ENCODE assay signal across 12 cellular contexts in the genomic region with DNA sequence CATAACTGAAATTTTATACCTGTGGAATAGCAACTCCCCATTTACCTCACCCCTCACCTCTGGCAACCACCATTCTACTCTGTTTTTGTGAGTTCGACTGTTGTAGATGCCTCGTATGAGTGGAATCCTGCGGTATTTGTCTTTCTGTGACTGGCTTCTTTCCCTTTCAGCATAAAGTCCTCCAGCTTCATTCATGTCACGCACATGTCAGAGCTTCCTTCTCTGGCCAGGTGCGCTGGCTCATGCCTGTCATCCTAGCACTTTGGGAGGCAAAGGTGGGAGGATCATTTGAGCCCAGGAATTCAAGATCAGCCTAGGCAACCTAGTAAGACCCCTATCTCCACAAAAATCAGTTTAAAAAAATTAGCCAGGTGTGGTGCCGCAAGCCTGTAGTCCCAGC.
A peak's percentile ranks its signal among the peaks of the same experiment; 100 is the strongest.
DNase-seq lines count a peak whose midpoint lies in the region; ATAC-seq and TF ChIP-seq lines count a peak whose summit lies in the region.
"Had no signal": no experiment of that assay in that cellular context is flagged by ENCODE, and none has a peak within 500 bp of the region (broad histone marks: within the 10 kb centered on the region; RNA-seq: fewer than 3 reads in every experiment).

No MANE protein-coding gene starts in this region.

- intact Hi-C loops in left cardiac atrium (cut with DNase I) = no loop called here

- peak; percentile 52 for DNase-seq in DMS53 (lab: John Stamatoyannopoulos, UW)
- DNase-seq in DMS53 treated with DMSO at 0.1 percent for 48 hours (lab: John Stamatoyannopoulos, UW; ENCODE audit: unreplicated experiment) = no peak
- peak; percentile 4 for DNase-seq in NCI-H774 (lab: John Stamatoyannopoulos, UW)
- DNase-seq in left kidney (ENCODE audit: low read depth, low spot score) = peak; percentile 26
- no peak for DNase-seq in type B pancreatic cell (ENCODE audit: extremely low spot score, unreplicated experiment)
- no peak for DNase-seq in left cardiac atrium
- DNase-seq: CD8-positive, alpha-beta T cell; COR-L47; GOT3; H9 had no signal

- peak overlapping the region; percentile 43 for H3K27ac Mint-ChIP-seq in type B pancreatic cell
- H3K27ac Mint-ChIP-seq: CD14-positive monocyte; CD8-positive, alpha-beta T cell had no signal

- no peak for ATAC-seq in GM21737 (IDR thresholded peaks at IDR 0.05; ENCODE audit: unreplicated experiment)
- ATAC-seq in left cardiac atrium = no peak
- ATAC-seq: CD8-positive, alpha-beta T cell had no signal

- no peak overlapping the region for H3K4me3 Mint-ChIP-seq in type B pancreatic cell
- H3K4me3 Mint-ChIP-seq: CD8-positive, alpha-beta T cell; H9 had no signal

- peaks cover 10% of the 10 kb centered on the region for H3K4me1 Mint-ChIP-seq in type B pancreatic cell (ENCODE audit: unreplicated experiment)

- H3K9me3 Mint-ChIP-seq in type B pancreatic cell = no peaks in the 10 kb centered on the region
- H3K9me3 Mint-ChIP-seq: CD8-positive, alpha-beta T cell had no signal

- no peaks in the 10 kb centered on the region for H3K36me3 Mint-ChIP-seq in type B pancreatic cell
- H3K36me3 Mint-ChIP-seq: CD14-positive monocyte; CD8-positive, alpha-beta T cell had no signal

- no peak for TF ChIP-seq CTCF in type B pancreatic cell (conservative IDR thresholded peaks at IDR 0.05)

- peaks cover 4% of the 10 kb centered on the region for H3K27me3 Mint-ChIP-seq in type B pancreatic cell

Comparison
In these comparisons a context has a peak if more than half of its experiments do, and no peak if none do; other contexts are left out.
1. DNase-seq: peak in DMS53 (single experiment), NCI-H774 (single experiment) and left kidney (single experiment); none in DMS53 treated with DMSO at 0.1 percent for 48 hours (single experiment), type B pancreatic cell (single experiment) and left cardiac atrium (single experiment).